ENCODE assay signal across 17 cellular contexts in genomic region chr1:69312055-69312732, GRCh38.
DNase-seq lines count a peak whose midpoint lies in the region; ATAC-seq and TF ChIP-seq lines count a peak whose summit lies in the region.
"Had no signal": no experiment of that assay in that cellular context is flagged by ENCODE, and none has a peak within 500 bp of the region (broad histone marks: within the 10 kb centered on the region; RNA-seq: fewer than 3 reads in every experiment).

No MANE protein-coding gene starts in this region.

- no peak overlapping the region for H3K9ac ChIP-seq in HUES48 (ENCODE audit: low read depth, low read length)
- H3K9ac ChIP-seq: GM23248 had no signal

- H3K4me3 ChIP-seq in HUES48 (ENCODE audit: low read depth, low read length) (peak overlapping the region; percentile 7; the same call in 1 of the 2 replicates), esophagus squamous epithelium (no peak overlapping the region)
- H3K4me3 ChIP-seq: A549, GM23248, MG63 had no signal

- peak; percentile 63 for DNase-seq in DMS53 (lab: John Stamatoyannopoulos, UW)
- DNase-seq in iPS DF 19.7 (ENCODE audit: low read depth, low spot score) = peak; percentile 38
- no peak for DNase-seq in mesothelial cell of epicardium (ENCODE audit: low spot score in 2 of 2, unreplicated experiment in 2 of 2)
- no peak for DNase-seq in esophagus squamous epithelium (lab: John Stamatoyannopoulos, UW)
- no peak for DNase-seq in cerebellar cortex (ENCODE audit: low spot score)
- DNase-seq: COR-L47, DMS153, GM23248, HFFc6, MG63, NCI-H1092 treated with DMSO at 0.1 percent for 48 hours, NCI-H1694, NCI-H345 had no signal

- no peak overlapping the region for H3K27ac Mint-ChIP-seq in mesothelial cell of epicardium
- H3K27ac Mint-ChIP-seq: HFFc6 had no signal

- H3K9me3 Mint-ChIP-seq in mesothelial cell of epicardium = peaks cover 22% of the 10 kb centered on the region

- no peaks in the 10 kb centered on the region for H3K36me3 ChIP-seq in HUES48 (ENCODE audit: control insufficient read depth, insufficient read depth, low read length)
- H3K36me3 ChIP-seq in esophagus squamous epithelium = no peaks in the 10 kb centered on the region
- H3K36me3 ChIP-seq: MG63 had no signal

- H3K27ac ChIP-seq in HUES48 (ENCODE audit: low read depth, low read length) (peak overlapping the region; percentile 21), esophagus squamous epithelium (no peak overlapping the region)
- H3K27ac ChIP-seq: A549, C4-2B, GM23248 had no signal

- H3K4me1 ChIP-seq in HUES48 (ENCODE audit: control insufficient read depth, insufficient read depth, low read length) = peaks cover 4% of the 10 kb centered on the region; the same call in 1 of the 2 replicates
- no peaks in the 10 kb centered on the region for H3K4me1 ChIP-seq in esophagus squamous epithelium
- H3K4me1 ChIP-seq: A549 had no signal

- no peak for ATAC-seq in HG03571 (IDR thresholded peaks at IDR 0.05; ENCODE audit: unreplicated experiment)
- ATAC-seq: A549 had no signal

- H3K4me3 Mint-ChIP-seq in mesothelial cell of epicardium = peak overlapping the region; percentile 39
- H3K4me3 Mint-ChIP-seq: HFFc6 had no signal

- peaks cover 2% of the 10 kb centered on the region for H3K27me3 Mint-ChIP-seq in mesothelial cell of epicardium (ENCODE audit: low read depth)

- H3K27me3 ChIP-seq in HUES48 (ENCODE audit: control insufficient read depth, insufficient read depth, low read length) = no peaks in the 10 kb centered on the region
- H3K27me3 ChIP-seq in esophagus squamous epithelium = no peaks in the 10 kb centered on the region
- H3K27me3 ChIP-seq: MG63 had no signal

- intact Hi-C loops in esophagus squamous epithelium (cut with DNase I) = no loop called here

- no peak for TF ChIP-seq CTCF in mesothelial cell of epicardium (IDR thresholded peaks at IDR 0.05; ENCODE audit: unreplicated experiment)
- TF ChIP-seq CTCF in esophagus squamous epithelium (IDR thresholded peaks at IDR 0.05) = no peak

- peaks cover 1% of the 10 kb centered on the region for H3K4me1 Mint-ChIP-seq in mesothelial cell of epicardium

- no peaks in the 10 kb centered on the region for H3K36me3 Mint-ChIP-seq in mesothelial cell of epicardium

- WGBS in esophagus squamous epithelium, 2 donors = 57 to 64% methylated on average over 14 of the region's 18 CpGs

- no peak for TF ChIP-seq POLR2A in esophagus squamous epithelium (IDR thresholded peaks at IDR 0.05)

- no peaks in the 10 kb centered on the region for H3K9me3 ChIP-seq in HUES48 (ENCODE audit: control insufficient read depth, insufficient read depth, low read length)
- no peaks in the 10 kb centered on the region for H3K9me3 ChIP-seq in esophagus squamous epithelium
- H3K9me3 ChIP-seq: A549, MG63 had no signal

Comparison
In these comparisons a context has a peak if more than half of its experiments do, and no peak if none do; other contexts are left out.
1. DNase-seq: peak in DMS53 (single experiment) and iPS DF 19.7 (single experiment); none in mesothelial cell of epicardium (0 of 2), esophagus squamous epithelium (single experiment) and cerebellar cortex (single experiment).